ENCODE assay signal across 1 cellular context in genomic region chr20:62537649-62538292, GRCh38.
TF ChIP-seq lines count a peak whose summit lies in the region.

No MANE protein-coding gene starts in this region.

TF ChIP-seq in WTC11, 78 proteins besides CTCF, POLR2A, EP300 and RAD21 (continued from another document):
- TF ChIP-seq ZBTB21 (CRISPR knock-in tag; IDR thresholded peaks at IDR 0.05; ENCODE audit: borderline replicate concordance) (no peak), JAZF1 (CRISPR knock-in tag; IDR thresholded peaks at IDR 0.05) (no peak), ZNF138 (CRISPR knock-in tag; conservative IDR thresholded peaks at IDR 0.05) (no peak)
